1 cellular context compared by ENCODE assay signal in the genomic region with DNA sequence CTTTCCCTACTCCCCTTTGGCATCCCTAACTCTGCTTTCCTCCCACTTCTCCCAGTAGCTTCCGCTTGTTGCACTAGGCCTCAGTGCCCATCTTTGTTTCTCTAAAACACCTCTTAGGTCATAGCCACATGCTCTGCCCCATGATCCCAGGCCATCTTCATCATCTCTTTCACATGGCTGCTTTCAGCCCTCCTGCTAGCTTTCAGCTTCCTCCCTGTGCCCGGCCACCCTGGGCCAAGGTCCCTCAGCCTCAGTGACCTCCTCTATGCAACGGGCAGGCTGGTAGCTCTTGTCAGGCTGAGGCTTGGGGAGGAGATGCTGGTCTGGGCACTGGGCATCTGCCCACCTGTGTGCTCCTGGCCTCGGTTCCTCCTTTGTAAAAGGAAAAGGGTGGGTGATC.
A peak's percentile ranks its signal among the peaks of the same experiment; 100 is the strongest.
TF ChIP-seq lines count a peak whose summit lies in the region.

No MANE protein-coding gene starts in this region.

TF ChIP-seq in GM12878, 131 proteins besides CTCF, POLR2A, EP300 and RAD21:
- TF ChIP-seq RAD51 (IDR thresholded peaks at IDR 0.05) (no peak), SPI1 (IDR thresholded peaks at IDR 0.05; ENCODE audit: borderline replicate concordance, insufficient read depth, low read depth, low read length) (no peak), PAX5 (IDR thresholded peaks at IDR 0.05; ENCODE audit: borderline replicate concordance, low read depth, low read length) (no peak), POLR2AphosphoS5 (IDR thresholded peaks at IDR 0.05; ENCODE audit: low read length) (no peak), SMAD5 (IDR thresholded peaks at IDR 0.05; ENCODE audit: low read depth) (no peak), YY1 (IDR thresholded peaks at IDR 0.05; ENCODE audit: low read depth, low read length) (0 out of 2 replicates have a peak, but pooled peaks have one; percentile 26), CBX3 (IDR thresholded peaks at IDR 0.05; ENCODE audit: borderline replicate concordance, low read depth) (no peak), RELA (IDR thresholded peaks at IDR 0.05; ENCODE audit: borderline replicate concordance, partially characterized antibody) (no peak), NR2F1 (conservative IDR thresholded peaks at IDR 0.05) (0 out of 2 replicates have a peak, but pooled peaks have one; percentile 11), MYC (IDR thresholded peaks at IDR 0.05; ENCODE audit: insufficient read depth, insufficient read length, insufficient replicate concordance, low read length, severe bottlenecking) (no peak)
- TF ChIP-seq, protein P1, sequence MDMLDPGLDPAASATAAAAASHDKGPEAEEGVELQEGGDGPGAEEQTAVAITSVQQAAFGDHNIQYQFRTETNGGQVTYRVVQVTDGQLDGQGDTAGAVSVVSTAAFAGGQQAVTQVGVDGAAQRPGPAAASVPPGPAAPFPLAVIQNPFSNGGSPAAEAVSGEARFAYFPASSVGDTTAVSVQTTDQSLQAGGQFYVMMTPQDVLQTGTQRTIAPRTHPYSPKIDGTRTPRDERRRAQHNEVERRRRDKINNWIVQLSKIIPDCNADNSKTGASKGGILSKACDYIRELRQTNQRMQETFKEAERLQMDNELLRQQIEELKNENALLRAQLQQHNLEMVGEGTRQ (IDR thresholded peaks at IDR 0.05; ENCODE audit: borderline replicate concordance, low read depth, low read length), result no peak
- TF ChIP-seq, protein P2, sequence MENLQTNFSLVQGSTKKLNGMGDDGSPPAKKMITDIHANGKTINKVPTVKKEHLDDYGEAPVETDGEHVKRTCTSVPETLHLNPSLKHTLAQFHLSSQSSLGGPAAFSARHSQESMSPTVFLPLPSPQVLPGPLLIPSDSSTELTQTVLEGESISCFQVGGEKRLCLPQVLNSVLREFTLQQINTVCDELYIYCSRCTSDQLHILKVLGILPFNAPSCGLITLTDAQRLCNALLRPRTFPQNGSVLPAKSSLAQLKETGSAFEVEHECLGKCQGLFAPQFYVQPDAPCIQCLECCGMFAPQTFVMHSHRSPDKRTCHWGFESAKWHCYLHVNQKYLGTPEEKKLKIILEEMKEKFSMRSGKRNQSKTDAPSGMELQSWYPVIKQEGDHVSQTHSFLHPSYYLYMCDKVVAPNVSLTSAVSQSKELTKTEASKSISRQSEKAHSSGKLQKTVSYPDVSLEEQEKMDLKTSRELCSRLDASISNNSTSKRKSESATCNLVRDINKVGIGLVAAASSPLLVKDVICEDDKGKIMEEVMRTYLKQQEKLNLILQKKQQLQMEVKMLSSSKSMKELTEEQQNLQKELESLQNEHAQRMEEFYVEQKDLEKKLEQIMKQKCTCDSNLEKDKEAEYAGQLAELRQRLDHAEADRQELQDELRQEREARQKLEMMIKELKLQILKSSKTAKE (IDR thresholded peaks at IDR 0.05; ENCODE audit: low read depth, poor library complexity, severe bottlenecking), result no peak
